In the genomic region with DNA sequence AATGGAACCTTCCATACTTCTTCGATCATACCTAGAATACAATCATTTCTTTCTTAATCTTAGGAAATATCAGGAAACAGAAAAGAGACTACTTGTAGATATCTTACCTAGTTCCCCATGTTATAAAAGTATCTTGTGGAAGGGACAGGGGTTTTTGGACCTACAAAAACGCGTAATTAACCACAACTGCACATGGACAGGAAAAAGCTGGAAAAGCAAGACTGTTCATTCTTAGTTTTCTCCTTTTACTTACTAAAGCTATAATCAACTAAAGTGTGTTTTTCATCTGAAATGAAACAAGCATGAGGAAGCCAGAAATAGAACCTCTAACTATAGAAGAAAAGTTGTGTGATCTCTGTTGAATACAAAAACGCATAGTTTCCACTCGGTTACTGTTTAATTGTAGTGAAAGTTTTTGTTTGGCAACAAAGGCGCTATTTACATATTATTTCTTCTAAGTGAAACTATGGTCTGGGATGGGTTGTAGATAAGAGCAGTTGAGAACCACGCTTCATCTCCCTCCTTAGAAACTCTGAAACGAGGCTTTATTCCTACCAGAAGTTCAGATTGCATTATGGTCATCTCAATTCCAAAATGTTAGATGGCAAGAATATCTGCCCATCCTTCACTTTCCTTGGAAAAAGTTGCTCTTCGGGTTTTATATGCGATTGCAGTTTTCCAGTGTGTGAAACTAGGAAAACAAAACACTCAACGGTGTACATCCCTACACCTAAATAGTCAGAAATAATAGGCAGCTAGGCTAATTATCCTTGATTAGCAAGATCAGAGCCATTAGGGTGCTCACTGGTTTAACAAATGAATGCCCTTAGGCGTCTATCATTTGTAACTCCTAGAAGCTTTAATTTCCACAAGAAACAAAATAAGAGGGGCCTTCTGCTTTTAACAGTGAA, we compare ENCODE assay signal across 1 cellular context.
TF ChIP-seq lines count a peak whose summit lies in the region.

No MANE protein-coding gene starts in this region.

TF ChIP-seq in GM12878, 131 proteins besides CTCF, POLR2A, EP300 and RAD21 (continued from another document):
- TF ChIP-seq, protein P1, sequence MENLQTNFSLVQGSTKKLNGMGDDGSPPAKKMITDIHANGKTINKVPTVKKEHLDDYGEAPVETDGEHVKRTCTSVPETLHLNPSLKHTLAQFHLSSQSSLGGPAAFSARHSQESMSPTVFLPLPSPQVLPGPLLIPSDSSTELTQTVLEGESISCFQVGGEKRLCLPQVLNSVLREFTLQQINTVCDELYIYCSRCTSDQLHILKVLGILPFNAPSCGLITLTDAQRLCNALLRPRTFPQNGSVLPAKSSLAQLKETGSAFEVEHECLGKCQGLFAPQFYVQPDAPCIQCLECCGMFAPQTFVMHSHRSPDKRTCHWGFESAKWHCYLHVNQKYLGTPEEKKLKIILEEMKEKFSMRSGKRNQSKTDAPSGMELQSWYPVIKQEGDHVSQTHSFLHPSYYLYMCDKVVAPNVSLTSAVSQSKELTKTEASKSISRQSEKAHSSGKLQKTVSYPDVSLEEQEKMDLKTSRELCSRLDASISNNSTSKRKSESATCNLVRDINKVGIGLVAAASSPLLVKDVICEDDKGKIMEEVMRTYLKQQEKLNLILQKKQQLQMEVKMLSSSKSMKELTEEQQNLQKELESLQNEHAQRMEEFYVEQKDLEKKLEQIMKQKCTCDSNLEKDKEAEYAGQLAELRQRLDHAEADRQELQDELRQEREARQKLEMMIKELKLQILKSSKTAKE (IDR thresholded peaks at IDR 0.05; ENCODE audit: low read depth, poor library complexity, severe bottlenecking): peak; percentile 28
- TF ChIP-seq MEF2A (IDR thresholded peaks at IDR 0.05; ENCODE audit: insufficient read depth, low read depth, low read length) (peak; percentile 71), MTA3 (IDR thresholded peaks at IDR 0.05; ENCODE audit: borderline replicate concordance, low read length) (peak; percentile 78; the same call in 1 of the 2 replicates), SMAD1 (IDR thresholded peaks at IDR 0.05; ENCODE audit: low read depth, partially characterized antibody) (peak; percentile 36), HDAC6 (IDR thresholded peaks at IDR 0.05; ENCODE audit: unreplicated experiment) (no peak), TBL1XR1 (IDR thresholded peaks at IDR 0.05; ENCODE audit: low read depth, low read length) (peak; percentile 77), YY1 (IDR thresholded peaks at IDR 0.05; ENCODE audit: low read depth, low read length) (no peak), MEF2B (IDR thresholded peaks at IDR 0.05; ENCODE audit: partially characterized antibody, poor library complexity, severe bottlenecking) (peak; percentile 41), NKRF (conservative IDR thresholded peaks at IDR 0.05) (0 out of 2 replicates have a peak, but pooled peaks have one; percentile 7)
